13 cellular contexts compared by ENCODE assay signal in the genomic region with DNA sequence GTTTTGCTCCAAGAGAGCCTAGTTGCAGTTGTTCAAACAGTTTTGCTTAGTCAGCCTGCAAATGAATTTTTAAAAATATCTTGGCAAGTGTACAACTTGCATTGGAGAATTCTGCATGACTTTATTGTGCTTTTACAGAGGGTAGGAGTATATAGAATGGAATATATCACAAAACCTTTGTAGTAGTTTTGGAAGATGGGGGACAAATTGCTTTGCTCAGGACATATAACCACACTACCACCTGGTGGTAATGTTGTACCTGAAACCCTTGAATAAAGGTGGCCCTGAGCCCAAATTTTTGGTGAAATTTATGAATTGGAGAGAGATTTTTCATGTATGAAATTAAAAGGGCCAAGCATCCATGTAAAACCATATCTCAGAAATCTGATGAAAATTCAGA.
A peak's percentile ranks its signal among the peaks of the same experiment; 100 is the strongest.
DNase-seq lines count a peak whose midpoint lies in the region; ATAC-seq and TF ChIP-seq lines count a peak whose summit lies in the region.
"Had no signal": no experiment of that assay in that cellular context is flagged by ENCODE, and none has a peak within 500 bp of the region (broad histone marks: within the 10 kb centered on the region; RNA-seq: fewer than 3 reads in every experiment).

No MANE protein-coding gene starts in this region.

- DNase-seq in cardiac muscle cell (ENCODE audit: low read depth in 1 of 2, low spot score in 1 of 2) (peak in 1 of 2 donors; percentile 29), left cardiac atrium (no peak), adipocyte (ENCODE audit: low read depth) (peak; percentile 17), foreskin keratinocyte (no peak), upper lobe of right lung (no peak), NCI-H2107 treated with DMSO at 0.1 percent for 48 hours (lab: John Stamatoyannopoulos, UW; ENCODE audit: unreplicated experiment) (no peak), 8988T (no peak)
- DNase-seq: activated CD8-positive, alpha-beta memory T cell treated with anti-CD3 and anti-CD28 coated beads, Interleukin-2, amount 10 ng/mL, durations not matched to agents 7 days and 5 days; AML-193; effector CD4-positive, alpha-beta T cell; T1000 had no signal

- no peaks in the 10 kb centered on the region for H3K9me3 ChIP-seq in cardiac muscle cell (ENCODE audit: low read depth)
- no peaks in the 10 kb centered on the region for H3K9me3 ChIP-seq in adipocyte (ENCODE audit: control insufficient read depth, low read length)
- no peaks in the 10 kb centered on the region for H3K9me3 ChIP-seq in upper lobe of right lung

- H3K27me3 ChIP-seq in cardiac muscle cell (peaks cover 4% of the 10 kb centered on the region), adipocyte (replicated peaks; ENCODE audit: control insufficient read depth, insufficient read depth, low read length) (no peaks in the 10 kb centered on the region), foreskin keratinocyte (no peaks in the 10 kb centered on the region), upper lobe of right lung (no peaks in the 10 kb centered on the region)

- H3K36me3 ChIP-seq in cardiac muscle cell (no peaks in the 10 kb centered on the region), adipocyte (ENCODE audit: control insufficient read depth, insufficient read depth, low read length, severe bottlenecking) (no peaks in the 10 kb centered on the region), upper lobe of right lung (no peaks in the 10 kb centered on the region)

- no peak for ATAC-seq in left cardiac atrium
- no peak for ATAC-seq in foreskin keratinocyte
- no peak for ATAC-seq in upper lobe of right lung
- ATAC-seq in GM19452 (IDR thresholded peaks at IDR 0.05; ENCODE audit: unreplicated experiment), result no peak
- ATAC-seq: activated CD8-positive, alpha-beta memory T cell treated with anti-CD3 and anti-CD28 coated beads, Interleukin-2, amount 10 ng/mL, durations not matched to agents 7 days and 5 days; sciatic nerve had no signal

- H3K27ac ChIP-seq in cardiac muscle cell, result no peak overlapping the region
- no peak overlapping the region for H3K27ac ChIP-seq in foreskin keratinocyte
- H3K27ac ChIP-seq in upper lobe of right lung, result no peak overlapping the region

- peak; percentile 18 for TF ChIP-seq CTCF in cardiac muscle cell (IDR thresholded peaks at IDR 0.05; ENCODE audit: low read depth, low read length)
- peak; percentile 69 for TF ChIP-seq CTCF in foreskin keratinocyte (conservative IDR thresholded peaks at IDR 0.05)
- peak; percentile 13 for TF ChIP-seq CTCF in upper lobe of right lung (IDR thresholded peaks at IDR 0.05)

- H3K9ac ChIP-seq in adipocyte (ENCODE audit: low read length), result no peak overlapping the region

- intact Hi-C loops in left cardiac atrium (cut with DNase I) (no loop called here), upper lobe of right lung (cut with DNase I) (no loop called here)

- H3K4me3 ChIP-seq in cardiac muscle cell, result no peak overlapping the region
- H3K4me3 ChIP-seq in adipocyte (ENCODE audit: low read length), result no peak overlapping the region
- no peak overlapping the region for H3K4me3 ChIP-seq in upper lobe of right lung

- H3K4me1 ChIP-seq in cardiac muscle cell (ENCODE audit: low read depth) (no peaks in the 10 kb centered on the region), adipocyte (ENCODE audit: control insufficient read depth, insufficient read depth, low read length) (no peaks in the 10 kb centered on the region), foreskin keratinocyte (no peaks in the 10 kb centered on the region), upper lobe of right lung (no peaks in the 10 kb centered on the region)

Comparison
In these comparisons a context has a peak if more than half of its experiments do, and no peak if none do; other contexts are left out.
1. CTCF ChIP-seq: peak in every context shown above with its lines; median percentile 69 in foreskin keratinocyte; 18 in cardiac muscle cell; 13 in upper lobe of right lung.